ENCODE assay signal across 15 cellular contexts in genomic region chr3:197369545-197369944, GRCh38.
DNase-seq lines count a peak whose midpoint lies in the region; ATAC-seq and TF ChIP-seq lines count a peak whose summit lies in the region.
"Had no signal": no experiment of that assay in that cellular context is flagged by ENCODE, and none has a peak within 500 bp of the region (broad histone marks: within the 10 kb centered on the region; RNA-seq: fewer than 3 reads in every experiment).

No MANE protein-coding gene starts in this region.

- ATAC-seq in Right ventricle myocardium inferior (no peak), GM21528 (IDR thresholded peaks at IDR 0.05; ENCODE audit: low FRiP score, unreplicated experiment) (no peak)
- ATAC-seq: CD8-positive, alpha-beta T cell; GM12878; HCT116 had no signal

- H3K36me3 ChIP-seq in right atrium auricular region, result no peaks in the 10 kb centered on the region

- H3K4me3 ChIP-seq in right atrium auricular region, result no peak overlapping the region
- H3K4me3 ChIP-seq: GM12878 had no signal

- intact Hi-C loops in Right ventricle myocardium inferior (cut with DNase I), result no loop called here

- no peaks in the 10 kb centered on the region for H3K9me3 ChIP-seq in right atrium auricular region

- H3K4me1 ChIP-seq in right atrium auricular region, result peaks cover 0 to 10% of the 10 kb centered on the region in 2 donors

- no peaks in the 10 kb centered on the region for H3K27me3 ChIP-seq in right atrium auricular region
- H3K27me3 ChIP-seq in layer of hippocampus (ENCODE audit: control insufficient read depth, insufficient read depth, low read length), result no peaks in the 10 kb centered on the region

- TF ChIP-seq CTCF in right atrium auricular region (IDR thresholded peaks at IDR 0.05), result no peak

- DNase-seq in right atrium auricular region (ENCODE audit: low spot score), result peak; percentile 32
- DNase-seq in Right ventricle myocardium inferior (ENCODE audit: missing footprints), result no peak
- no peak for DNase-seq in caudate nucleus (lab: John Stamatoyannopoulos, UW)
- DNase-seq in NCI-H2107 (lab: John Stamatoyannopoulos, UW), result no peak
- no peak for DNase-seq in activated CD4-positive, alpha-beta T cell treated with anti-CD3 and anti-CD28 coated beads for 48 hours
- DNase-seq: CD8-positive, alpha-beta T cell; COR-L47; DMS53; KBM-7 had no signal

- H3K27ac ChIP-seq in right atrium auricular region, result no peak overlapping the region
- H3K27ac ChIP-seq in caudate nucleus (ENCODE audit: low read depth, low read length), result peak overlapping the region; percentile 94
- peak overlapping the region; percentile 94 for H3K27ac ChIP-seq in layer of hippocampus (ENCODE audit: low read depth, low read length)
- H3K27ac ChIP-seq: 22Rv1, HL-60 had no signal

Comparison
In these comparisons a context has a peak if more than half of its experiments do, and no peak if none do; other contexts are left out.
1. H3K27ac ChIP-seq: peak in caudate nucleus (single experiment) and layer of hippocampus (single experiment); none in right atrium auricular region (0 of 2).